Comparison of ENCODE assay signal across 9 cellular contexts in the genomic region with DNA sequence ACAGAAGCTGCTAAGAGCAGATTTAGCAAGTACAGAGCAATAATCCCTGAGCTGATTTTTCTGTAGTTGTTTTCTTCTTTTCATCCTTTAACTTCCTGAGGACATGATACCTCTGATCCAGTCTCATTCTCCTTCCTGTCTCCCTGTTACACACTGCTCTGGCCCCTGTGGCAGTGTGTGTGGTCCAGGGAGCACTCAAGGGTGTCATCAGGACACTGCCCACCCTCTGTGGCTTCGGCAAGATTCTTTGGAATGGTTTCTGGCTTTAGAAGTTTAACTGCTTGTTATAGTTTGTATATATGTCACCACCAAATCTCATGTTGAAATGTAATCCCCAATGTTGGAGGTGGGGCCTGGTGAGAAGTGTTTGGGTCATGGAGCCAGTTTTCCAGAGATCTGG.
"Had no signal": no experiment of that assay in that cellular context is flagged by ENCODE, and none has a peak within 500 bp of the region (broad histone marks: within the 10 kb centered on the region; RNA-seq: fewer than 3 reads in every experiment).

No MANE protein-coding gene starts in this region.

- H3K27ac ChIP-seq: GM23248 had no signal

- H3K4me1 ChIP-seq: HAP-1 had no signal

- H3K4me3 Mint-ChIP-seq: HFFc6 had no signal

- H3K9me3 Mint-ChIP-seq: HFFc6 had no signal

- H3K9me3 ChIP-seq: HAP-1 had no signal

- FAIRE-seq: HTR-8/SVneo, K562 had no signal

- DNase-seq: GM23248, GOT3, H7, HFFc6, IMR-90 had no signal

- H3K9ac ChIP-seq: GM23248 had no signal

- H3K36me3 ChIP-seq: HAP-1 had no signal

- ATAC-seq: HCT116, K562 had no signal

- H3K4me3 ChIP-seq: GM23248, HAP-1, K562 had no signal

- H2AFZ ChIP-seq: GM23248 had no signal

- H3K27ac Mint-ChIP-seq: HFFc6 had no signal
